ENCODE assay signal across 8 cellular contexts in genomic region chr6:116512155-116512559, GRCh38. TPM values are rescaled to one million over a fixed set of nuclear protein-coding genes. Genes with fewer than 3 reads are reported as not detected.
DNase-seq lines count a peak whose midpoint lies in the region; ATAC-seq and TF ChIP-seq lines count a peak whose summit lies in the region.

No MANE protein-coding gene starts in this region.

- DNase-seq in fibroblast of pulmonary artery (ENCODE audit: low read depth): peak; percentile 39
- no peak for DNase-seq in stomach
- DNase-seq in activated CD4-positive, alpha-beta T cell treated with anti-CD3 and anti-CD28 coated beads, Interleukin-2, amount 10 ng/mL, durations not matched to agents 24 days and 14 days: no peak
- DNase-seq in globus pallidus (ENCODE audit: low spot score): no peak
- DNase-seq in ACHN: no peak
- no peak for DNase-seq in activated CD8-positive, alpha-beta memory T cell treated with anti-CD3 and anti-CD28 coated beads, Interleukin-2, amount 50 U/mL, for 48 hours

- no peak overlapping the region for H3K27ac Mint-ChIP-seq in activated CD4-positive, alpha-beta T cell treated with anti-CD3 and anti-CD28 coated beads, Interleukin-2, amount 10 ng/mL, durations not matched to agents 24 days and 14 days

- H3K9me3 ChIP-seq in stomach: no peaks in the 10 kb centered on the region

- 46 to 72% (median 55%) methylated on average over 4 of the region's 4 CpGs for WGBS in stomach, 5 donors

- H3K27me3 Mint-ChIP-seq in activated CD4-positive, alpha-beta T cell treated with anti-CD3 and anti-CD28 coated beads, Interleukin-2, amount 10 ng/mL, durations not matched to agents 24 days and 14 days: peaks cover 39% of the 10 kb centered on the region

- H3K27me3 ChIP-seq in stomach: no peaks in the 10 kb centered on the region

- intact Hi-C loops in stomach (cut with DNase I; ENCODE audit: low total_unique reads): no loop called here
- intact Hi-C loops in activated CD4-positive, alpha-beta T cell treated with anti-CD3 and anti-CD28 coated beads, Interleukin-2, amount 10 ng/mL, durations not matched to agents 24 days and 14 days (cut with micrococcal nuclease): no loop called here

- H3K36me3 Mint-ChIP-seq in activated CD4-positive, alpha-beta T cell treated with anti-CD3 and anti-CD28 coated beads, Interleukin-2, amount 10 ng/mL, durations not matched to agents 24 days and 14 days (ENCODE audit: low read depth): no peaks in the 10 kb centered on the region

- H3K4me3 ChIP-seq in fibroblast of pulmonary artery (replicated peaks; ENCODE audit: low read depth, low read length) (peak overlapping the region; percentile 59), stomach (peak overlapping the region; percentile 19 to 38 (median 28))

- peak; percentile 90 for ATAC-seq in GM19438 (IDR thresholded peaks at IDR 0.05; ENCODE audit: low read depth, unreplicated experiment)
- ATAC-seq in HG03442 (IDR thresholded peaks at IDR 0.05; ENCODE audit: unreplicated experiment): peak; percentile 65

- TF ChIP-seq EP300 in stomach (IDR thresholded peaks at IDR 0.05): no peak

- peaks cover 0 to 13% (median 0%) of the 10 kb centered on the region in 4 donors for H3K4me1 ChIP-seq in stomach

- H3K9me3 Mint-ChIP-seq in activated CD4-positive, alpha-beta T cell treated with anti-CD3 and anti-CD28 coated beads, Interleukin-2, amount 10 ng/mL, durations not matched to agents 24 days and 14 days: peaks cover 13% of the 10 kb centered on the region

- no peak overlapping the region for H3K4me3 Mint-ChIP-seq in activated CD4-positive, alpha-beta T cell treated with anti-CD3 and anti-CD28 coated beads, Interleukin-2, amount 10 ng/mL, durations not matched to agents 24 days and 14 days

- H3K36me3 ChIP-seq in stomach: no peaks in the 10 kb centered on the region

- in situ Hi-C loops in ACHN (cut with HindIII; ENCODE audit: low pct_ligation_motif_present, low pct_unique_long_range_greater_than_20kb, low sequenced_read_pairs): no loop called here

- no peak for TF ChIP-seq POLR2A in stomach (IDR thresholded peaks at IDR 0.05)

- TF ChIP-seq CTCF in fibroblast of pulmonary artery (IDR thresholded peaks at IDR 0.05; ENCODE audit: low read length, missing control alignments) (no peak), stomach (IDR thresholded peaks at IDR 0.05) (no peak)

- H3K4me1 Mint-ChIP-seq in activated CD4-positive, alpha-beta T cell treated with anti-CD3 and anti-CD28 coated beads, Interleukin-2, amount 10 ng/mL, durations not matched to agents 24 days and 14 days: no peaks in the 10 kb centered on the region

- H3K27ac ChIP-seq in stomach: peak overlapping the region; percentile 66 to 84 (median 75)

RNA-seq across cellular contexts. Expression of gene CALHM5, which starts 0.7 kb away (rescaled TPM):
- 1 to 10 TPM in 2 of 5 donors, under 1 TPM in 3; under 0.01 to 4.2 (median 0.29) TPM for total RNA-seq in stomach
- polyA plus RNA-seq in stomach: under 1 TPM; 0.10 to 0.44 (median 0.15) TPM
- total RNA-seq in activated CD4-positive, alpha-beta T cell treated with anti-CD3 and anti-CD28 coated beads, Interleukin-2, amount 10 ng/mL, durations not matched to agents 24 days and 14 days: not detected in 2 replicates

RNA-seq across cellular contexts. Expression of gene TRAPPC3L, which starts 33.3 kb away (rescaled TPM):
- total RNA-seq in stomach: not detected
- not detected for polyA plus RNA-seq in stomach
- total RNA-seq in activated CD4-positive, alpha-beta T cell treated with anti-CD3 and anti-CD28 coated beads, Interleukin-2, amount 10 ng/mL, durations not matched to agents 24 days and 14 days: not detected in 2 replicates

RNA-seq across cellular contexts. Expression of gene CALHM4, which starts 41.4 kb away (rescaled TPM):
- not detected for total RNA-seq in stomach
- not detected for polyA plus RNA-seq in stomach
- total RNA-seq in activated CD4-positive, alpha-beta T cell treated with anti-CD3 and anti-CD28 coated beads, Interleukin-2, amount 10 ng/mL, durations not matched to agents 24 days and 14 days: not detected in 2 replicates

RNA-seq across cellular contexts. Expression of gene CALHM6, which starts 51.0 kb away (rescaled TPM):
- 1 to 10 TPM in 2 of 5 donors, not detected in 3; 8.1 to 8.7 TPM for total RNA-seq in stomach
- polyA plus RNA-seq in stomach: 1 to 10 TPM; 5.0 to 8.6 (median 8.3) TPM
- total RNA-seq in activated CD4-positive, alpha-beta T cell treated with anti-CD3 and anti-CD28 coated beads, Interleukin-2, amount 10 ng/mL, durations not matched to agents 24 days and 14 days: 24.8 and 30.7 TPM in 2 replicates

RNA-seq across cellular contexts. Expression of gene RWDD1, which starts 59.1 kb away (rescaled TPM):
- total RNA-seq in stomach: 10 to 100 TPM in 4 of 5 donors, 1 to 10 TPM in 1; 8.7 to 98.1 (median 25.7) TPM
- polyA plus RNA-seq in stomach: 10 to 100 TPM; 64.4 to 92.4 (median 68.2) TPM
- total RNA-seq in activated CD4-positive, alpha-beta T cell treated with anti-CD3 and anti-CD28 coated beads, Interleukin-2, amount 10 ng/mL, durations not matched to agents 24 days and 14 days: 44.4 and 46.8 TPM in 2 replicates
